Comparison of ENCODE assay signal across 11 cellular contexts in the genomic region with DNA sequence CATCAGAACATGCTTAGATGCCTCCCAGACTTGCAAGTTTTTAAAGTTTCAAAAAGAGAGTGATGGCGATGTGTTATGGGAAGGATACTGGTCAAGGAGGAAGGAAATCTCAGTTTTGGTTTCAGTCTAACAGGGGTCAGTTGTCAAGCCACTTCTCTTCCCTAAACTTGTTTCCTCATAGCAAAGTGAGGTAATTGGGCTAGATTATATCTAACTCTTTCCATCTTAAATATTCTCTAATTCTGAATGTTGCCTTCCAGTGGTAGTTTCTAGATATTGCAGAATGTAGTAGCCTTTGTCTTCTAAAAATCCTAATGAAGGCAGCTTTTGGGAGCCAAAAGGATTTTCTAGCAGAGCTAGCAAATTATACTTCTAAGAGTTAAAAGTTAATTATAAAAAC. TPM values are rescaled to one million over a fixed set of nuclear protein-coding genes. Genes with fewer than 3 reads are reported as not detected.
DNase-seq lines count a peak whose midpoint lies in the region; ATAC-seq and TF ChIP-seq lines count a peak whose summit lies in the region.
"Not testable (repeated sequence)": the region's sequence is repeated elsewhere in the genome, so short reads cannot be mapped to it uniquely, and the experiment has no call there.
"Had no signal": no experiment of that assay in that cellular context is flagged by ENCODE, and none has a peak within 500 bp of the region (broad histone marks: within the 10 kb centered on the region; RNA-seq: fewer than 3 reads in every experiment).

No MANE protein-coding gene starts in this region.

- not testable (repeated sequence) for H3K18ac ChIP-seq in mesenchymal stem cell (ENCODE audit: low read depth in 1 of 2, low read length in 2 of 2)

- not testable (repeated sequence) for H2BK120ac ChIP-seq in mesenchymal stem cell (ENCODE audit: low read depth, low read length)

- H3K27ac ChIP-seq in GM23338 (ENCODE audit: low read depth); mesenchymal stem cell (ENCODE audit: low read length, poor library complexity, severe bottlenecking): not testable (repeated sequence)

- peak; percentile 85 for DNase-seq in CD1c-positive myeloid dendritic cell (ENCODE audit: extremely low spot score)
- peak; percentile 1 for DNase-seq in GM23338 (ENCODE audit: low spot score)
- DNase-seq in MV-4-11 (lab: John Stamatoyannopoulos, UW), result peak; percentile 92
- peak; percentile 31 to 38 for DNase-seq in cardiac fibroblast (ENCODE audit: low read depth in 2 of 2)
- not testable (repeated sequence) for DNase-seq in Right ventricle myocardium inferior (ENCODE audit: missing footprints); stimulated activated naive CD8-positive, alpha-beta T cell treated with anti-CD3 and anti-CD28 coated beads, Interleukin-15, amount 100 ng/mL, for 72 hours
- peak; percentile 27 for DNase-seq in mesenchymal stem cell

- not testable (repeated sequence) for H3K9me3 Mint-ChIP-seq in GM23338; stimulated activated naive CD8-positive, alpha-beta T cell treated with anti-CD3 and anti-CD28 coated beads, Interleukin-15, amount 100 ng/mL, for 72 hours

- WGBS in mesenchymal stem cell, result no CpG with 5 or more reads among the region's 1 CpG

- not testable (repeated sequence) for TF ChIP-seq CTCF in GM23338 (conservative IDR thresholded peaks at IDR 0.05; ENCODE audit: low read depth in 2 of 2); cardiac fibroblast (IDR thresholded peaks at IDR 0.05; ENCODE audit: low read depth, low read length)

- not testable (repeated sequence) for H4K20me1 ChIP-seq in GM23338 (replicated peaks; ENCODE audit: insufficient read depth)

- H3K36me3 ChIP-seq in GM23338 (ENCODE audit: insufficient read depth); mesenchymal stem cell (ENCODE audit: control insufficient read depth in 1 of 2, insufficient read depth in 2 of 2, low read depth in 1 of 2, low read length in 2 of 2): not testable (repeated sequence)

- not testable (repeated sequence) for H2BK15ac ChIP-seq in mesenchymal stem cell (ENCODE audit: low read depth, poor library complexity, severe bottlenecking)

- H3K14ac ChIP-seq in mesenchymal stem cell (ENCODE audit: low read length in 2 of 2), result not testable (repeated sequence)

- H3K9ac ChIP-seq in mesenchymal stem cell (ENCODE audit: low read length), result not testable (repeated sequence)

- not testable (repeated sequence) for H3K9me3 ChIP-seq in mesenchymal stem cell (ENCODE audit: control insufficient read depth, low read length)

- not testable (repeated sequence) for H3K4ac ChIP-seq in mesenchymal stem cell (ENCODE audit: low read depth in 1 of 2, low read length in 2 of 2)

- not testable (repeated sequence) for H3K23ac ChIP-seq in mesenchymal stem cell (ENCODE audit: low read length in 2 of 2)

- not testable (repeated sequence) for H3K4me1 ChIP-seq in GM23338 (ENCODE audit: insufficient read depth); mesenchymal stem cell (ENCODE audit: control insufficient read depth, insufficient read depth, low read depth, low read length)

- H2BK5ac ChIP-seq in mesenchymal stem cell (ENCODE audit: low read depth, low read length, poor library complexity, severe bottlenecking), result not testable (repeated sequence)

- not testable (repeated sequence) for H3K4me2 ChIP-seq in GM23338; mesenchymal stem cell (ENCODE audit: low read length, poor library complexity, severe bottlenecking)

- intact Hi-C loops in Right ventricle myocardium inferior (cut with DNase I), result not testable (repeated sequence)

- H3K79me1 ChIP-seq in mesenchymal stem cell (replicated peaks; ENCODE audit: low read length, poor library complexity, severe bottlenecking), result not testable (repeated sequence)

- H3K27ac Mint-ChIP-seq in GM23338; stimulated activated naive CD8-positive, alpha-beta T cell treated with anti-CD3 and anti-CD28 coated beads, Interleukin-15, amount 100 ng/mL, for 72 hours: not testable (repeated sequence)

- H2BK12ac ChIP-seq in mesenchymal stem cell (ENCODE audit: low read length in 2 of 2), result not testable (repeated sequence)

- not testable (repeated sequence) for H3K36me3 Mint-ChIP-seq in GM23338 (ENCODE audit: low read depth)

- H3K79me2 ChIP-seq in GM23338 (replicated peaks; ENCODE audit: insufficient read depth), result not testable (repeated sequence)

- H2AFZ ChIP-seq in GM23338; mesenchymal stem cell (ENCODE audit: low read depth, low read length): not testable (repeated sequence)

- H3K27me3 Mint-ChIP-seq in GM23338 (ENCODE audit: insufficient read depth, low read depth, poor library complexity), result not testable (repeated sequence)
- H3K27me3 Mint-ChIP-seq in stimulated activated naive CD8-positive, alpha-beta T cell treated with anti-CD3 and anti-CD28 coated beads, Interleukin-15, amount 100 ng/mL, for 72 hours, result peaks cover 24% of the 10 kb centered on the region

- H3K27me3 ChIP-seq in GM23338 (ENCODE audit: insufficient read depth); mesenchymal stem cell (ENCODE audit: control insufficient read depth in 1 of 2, insufficient read depth in 1 of 2, low read length in 2 of 2): not testable (repeated sequence)

- not testable (repeated sequence) for H2AK5ac ChIP-seq in mesenchymal stem cell (ENCODE audit: low read length, severe bottlenecking)

- not testable (repeated sequence) for H3K4me1 Mint-ChIP-seq in GM23338
- peaks cover 13% of the 10 kb centered on the region for H3K4me1 Mint-ChIP-seq in stimulated activated naive CD8-positive, alpha-beta T cell treated with anti-CD3 and anti-CD28 coated beads, Interleukin-15, amount 100 ng/mL, for 72 hours

- H3K9me2 ChIP-seq in GM23338 (ENCODE audit: insufficient read depth), result not testable (repeated sequence)

- not testable (repeated sequence) for H4K8ac ChIP-seq in mesenchymal stem cell (ENCODE audit: low read length)

- H3F3A ChIP-seq in GM23338 (replicated peaks; ENCODE audit: low read depth), result not testable (repeated sequence)

- H4K91ac ChIP-seq in mesenchymal stem cell (ENCODE audit: low read length), result not testable (repeated sequence)

- ATAC-seq in GM23338, result not testable (repeated sequence)
- ATAC-seq in SK-N-SH treated with all-trans-retinoic acid at 6 μM for 48 hours, result peak; percentile 53; the same call in 2 of the 3 replicates
- peak; percentile 56 for ATAC-seq in Right ventricle myocardium inferior
- ATAC-seq in stimulated activated naive CD8-positive, alpha-beta T cell treated with anti-CD3 and anti-CD28 coated beads, Interleukin-15, amount 100 ng/mL, for 72 hours, result peak; percentile 61

- H3K4me3 Mint-ChIP-seq in GM23338; stimulated activated naive CD8-positive, alpha-beta T cell treated with anti-CD3 and anti-CD28 coated beads, Interleukin-15, amount 100 ng/mL, for 72 hours: not testable (repeated sequence)

- not testable (repeated sequence) for H3K4me3 ChIP-seq in GM23338; cardiac fibroblast (replicated peaks in 1 of 2; ENCODE audit: low read depth in 2 of 2, low read length in 2 of 2); mesenchymal stem cell (ENCODE audit: insufficient read depth in 1 of 2, low read depth in 1 of 2, low read length in 2 of 2)

RNA-seq across cellular contexts. Expression of a gene that starts 11.7 kb away (rescaled TPM):
- total RNA-seq in GM23338 (2014; rRNA removed; shearing (Covaris generic)), result not detected in 2 replicates
- not detected in 2 replicates for polyA plus RNA-seq in GM23338 (2016; fragmentation: Nextera tagmentation; extraction: Ambion mirVana)
- 4.8 TPM for total RNA-seq in Right ventricle myocardium inferior
- polyA plus RNA-seq in mesenchymal stem cell (2013, experiment 1 of 2), result not detected
- not detected for polyA plus RNA-seq in mesenchymal stem cell (2013, experiment 2 of 2)
- total RNA-seq: activated CD8-positive, alpha-beta memory T cell treated with anti-CD3 and anti-CD28 coated beads for 36 hours; activated T-helper 17 cell treated with anti-CD3 and anti-CD28 coated beads, Interleukin-2, amount 50 U/mL, for 72 hours; endodermal cell had no signal

RNA-seq across cellular contexts. Expression of a gene that starts 20.2 kb away (rescaled TPM):
- not detected in 2 replicates for total RNA-seq in GM23338 (2014; rRNA removed; shearing (Covaris generic))
- not detected in 2 replicates for polyA plus RNA-seq in GM23338 (2016; fragmentation: Nextera tagmentation; extraction: Ambion mirVana)
- 19.4 TPM for total RNA-seq in Right ventricle myocardium inferior
- not detected for polyA plus RNA-seq in mesenchymal stem cell (2013, experiment 1 of 2)
- polyA plus RNA-seq in mesenchymal stem cell (2013, experiment 2 of 2), result not detected
- total RNA-seq: activated CD8-positive, alpha-beta memory T cell treated with anti-CD3 and anti-CD28 coated beads for 36 hours; endodermal cell had no signal

Comparison
In these comparisons a context has a peak if more than half of its experiments do, and no peak if none do; other contexts are left out.
1. RNA of a gene that starts 20.2 kb away (total RNA-seq): 19.4 TPM in Right ventricle myocardium inferior (single experiment); not detected in GM23338; every median in the first group is over 10 times any median in the second.